17 cellular contexts compared by ENCODE assay signal in the genomic region with DNA sequence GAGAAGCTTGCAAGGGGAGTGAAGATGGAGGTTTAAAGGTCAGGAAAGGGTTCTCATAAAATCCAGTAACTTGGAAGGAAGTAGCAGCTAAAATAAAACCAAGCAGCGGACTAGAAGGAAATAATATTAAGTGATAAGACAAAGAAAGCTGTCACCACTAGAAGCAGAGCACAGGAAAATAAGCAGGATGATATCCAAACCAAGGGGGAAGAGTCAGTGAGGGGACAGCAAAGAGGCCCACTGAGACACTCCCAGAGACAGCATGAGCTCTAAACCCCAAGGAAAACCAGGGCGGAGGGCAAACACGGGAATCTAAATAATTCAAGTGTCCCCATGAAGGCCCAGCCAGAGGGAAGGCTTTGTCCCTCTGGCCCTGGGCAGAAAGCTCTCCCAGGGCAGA. TPM values are rescaled to one million over a fixed set of nuclear protein-coding genes. Genes with fewer than 3 reads are reported as not detected.
DNase-seq lines count a peak whose midpoint lies in the region; ATAC-seq and TF ChIP-seq lines count a peak whose summit lies in the region.
"Had no signal": no experiment of that assay in that cellular context is flagged by ENCODE, and none has a peak within 500 bp of the region (broad histone marks: within the 10 kb centered on the region; RNA-seq: fewer than 3 reads in every experiment).

No MANE protein-coding gene starts in this region.

- no peak for TF ChIP-seq EP300 in tibial nerve (IDR thresholded peaks at IDR 0.05)

- intact Hi-C loops in Panc1 (cut with micrococcal nuclease; ENCODE audit: unreplicated experiment) (no loop called here), left ventricle myocardium inferior (cut with micrococcal nuclease) (no loop called here)

- no peak overlapping the region for H3K4me3 Mint-ChIP-seq in nephron progenitor cell
- H3K4me3 Mint-ChIP-seq: CD14-positive monocyte, GM23338 had no signal

- peaks cover 2% of the 10 kb centered on the region for H3K27me3 Mint-ChIP-seq in nephron progenitor cell (ENCODE audit: low read depth, poor library complexity)

- peak overlapping the region; percentile 16 for H3K27ac Mint-ChIP-seq in nephron progenitor cell
- H3K27ac Mint-ChIP-seq: CD14-positive monocyte, GM23338 had no signal

- no peak overlapping the region for H3K27ac ChIP-seq in BLaER1
- H3K27ac ChIP-seq in Panc1 (ENCODE audit: low read length) = peak overlapping the region; percentile 19; the same call in 1 of the 2 replicates
- H3K27ac ChIP-seq in left ventricle myocardium inferior (replicated peaks) = peak overlapping the region; percentile 75
- no peak overlapping the region for H3K27ac ChIP-seq in brain microvascular endothelial cell
- no peak overlapping the region for H3K27ac ChIP-seq in tibial nerve
- H3K27ac ChIP-seq: HL-60 had no signal

- POLR2A ChIA-PET in Panc1 (lab: Charles Lee) = interaction anchor here (0.6 kb wide), 1 partner anchor 211 kb away, joined by 3 read pairs; no protein-coding TSS in a partner anchor

- DNase-seq in Panc1 (ENCODE audit: low read depth, low spot score) (no peak), left ventricle myocardium inferior (no peak), nephron progenitor cell (no peak), brain microvascular endothelial cell (no peak), NCI-H526 (lab: John Stamatoyannopoulos, UW) (no peak), tibial nerve (ENCODE audit: low spot score in 2 of 2) (no peak)
- no peak for DNase-seq in stimulated activated CD4-positive, alpha-beta T cell treated with anti-CD3 and anti-CD28 coated beads, Interleukin-2, amount 100 ng/mL, for 48 hours
- DNase-seq: NCI-H1436 treated with DMSO at 0.1 percent for 48 hours, NCI-H2081, NCI-H510A, NCI-H82 had no signal

- no peak for ATAC-seq in Panc1
- ATAC-seq: GM23338, HCT116, K562 had no signal

- peaks cover 21% of the 10 kb centered on the region for H3K36me3 Mint-ChIP-seq in nephron progenitor cell (ENCODE audit: low read depth)
- H3K36me3 Mint-ChIP-seq: CD14-positive monocyte had no signal

- CTCF ChIA-PET in Panc1 (lab: Charles Lee) = interaction anchor here (1.2 kb wide), 1 partner anchor 209 kb away, joined by 4 read pairs; no protein-coding TSS in a partner anchor

- H3K4me1 ChIP-seq in BLaER1 (peaks cover 10% of the 10 kb centered on the region), Panc1 (ENCODE audit: control insufficient read depth, insufficient read depth, low read length) (peaks cover 66% of the 10 kb centered on the region), left ventricle myocardium inferior (peaks cover 71% of the 10 kb centered on the region), tibial nerve (peaks cover 0 to 4% (median 0%) of the 10 kb centered on the region in 4 donors)

- no peaks in the 10 kb centered on the region for H3K36me3 ChIP-seq in BLaER1
- H3K36me3 ChIP-seq in Panc1 (ENCODE audit: control insufficient read depth, insufficient read depth, low read length) = no peaks in the 10 kb centered on the region
- H3K36me3 ChIP-seq in left ventricle myocardium inferior = no peaks in the 10 kb centered on the region
- H3K36me3 ChIP-seq in brain microvascular endothelial cell (replicated peaks) = no peaks in the 10 kb centered on the region
- H3K36me3 ChIP-seq in tibial nerve = no peaks in the 10 kb centered on the region

- H3K4me3 ChIP-seq in BLaER1 = no peak overlapping the region
- peak overlapping the region in 1 of 2 experiments; percentile 27; a peak in 1 of 4 replicates for H3K4me3 ChIP-seq in Panc1 (ENCODE audit: low read depth in 2 of 2, low read length in 2 of 2)
- peak overlapping the region; percentile 36 for H3K4me3 ChIP-seq in left ventricle myocardium inferior
- no peak overlapping the region for H3K4me3 ChIP-seq in brain microvascular endothelial cell (ENCODE audit: low read depth, low read length)
- H3K4me3 ChIP-seq in tibial nerve = no peak overlapping the region
- H3K4me3 ChIP-seq: GM23338, K562 had no signal

- BruUV-seq in Panc1 (replicated peaks; lab: Mats Ljungman, UMichigan) = no TSS peak

- H3K9me3 ChIP-seq in BLaER1 = no peaks in the 10 kb centered on the region
- no peaks in the 10 kb centered on the region for H3K9me3 ChIP-seq in Panc1 (ENCODE audit: control insufficient read depth, insufficient read depth, low read depth, low read length)
- H3K9me3 ChIP-seq in left ventricle myocardium inferior (replicated peaks) = no peaks in the 10 kb centered on the region
- no peaks in the 10 kb centered on the region for H3K9me3 ChIP-seq in tibial nerve

- peaks cover 43% of the 10 kb centered on the region for H3K4me1 Mint-ChIP-seq in nephron progenitor cell
- H3K4me1 Mint-ChIP-seq: CD14-positive monocyte had no signal

- in situ Hi-C loops in Panc1 (cut with HindIII; ENCODE audit: low pct_unique_long_range_greater_than_20kb, low sequenced_read_pairs) (no loop called here), brain microvascular endothelial cell (cut with HindIII; ENCODE audit: low pct_ligation_motif_present, low sequenced_read_pairs) (no loop called here)

- H3K9ac ChIP-seq in BLaER1 = no peak overlapping the region

- no peaks in the 10 kb centered on the region for H4K20me1 ChIP-seq in BLaER1

- H3K9me3 Mint-ChIP-seq in nephron progenitor cell = peaks cover 3% of the 10 kb centered on the region
- H3K9me3 Mint-ChIP-seq: GM23338 had no signal

- no peak for TF ChIP-seq POLR2A in tibial nerve (IDR thresholded peaks at IDR 0.05)

- 69 to 73% methylated on average over 3 of the region's 3 CpGs for WGBS in tibial nerve, 2 donors

- H3K27me3 ChIP-seq in BLaER1 = no peaks in the 10 kb centered on the region
- H3K27me3 ChIP-seq in Panc1 (ENCODE audit: control insufficient read depth, insufficient read depth, low read length) = no peaks in the 10 kb centered on the region
- H3K27me3 ChIP-seq in left ventricle myocardium inferior (ENCODE audit: low read depth) = no peaks in the 10 kb centered on the region
- H3K27me3 ChIP-seq in brain microvascular endothelial cell (replicated peaks) = no peaks in the 10 kb centered on the region
- peaks cover 0 to 4% of the 10 kb centered on the region in 2 donors for H3K27me3 ChIP-seq in tibial nerve

- H3K4me2 ChIP-seq in BLaER1 = peak overlapping the region; percentile 17; the same call in 1 of the 2 replicates
- H3K4me2 ChIP-seq: GM23338 had no signal

- TF ChIP-seq CTCF in Panc1 (IDR thresholded peaks at IDR 0.05) (no peak), left ventricle myocardium inferior (IDR thresholded peaks at IDR 0.05; ENCODE audit: borderline replicate concordance) (no peak), nephron progenitor cell (IDR thresholded peaks at IDR 0.05) (no peak), brain microvascular endothelial cell (IDR thresholded peaks at IDR 0.05; ENCODE audit: low read depth, low read length, missing control alignments) (no peak), tibial nerve (IDR thresholded peaks at IDR 0.05) (no peak)

RNA-seq across cellular contexts. Expression of gene PDE10A, which starts 13.9 kb away (rescaled TPM):
- 27.8 TPM for total RNA-seq in Panc1 (2021; ENCODE audit: unreplicated experiment)
- 10.5 TPM for polyA plus RNA-seq in Panc1 (2012; ENCODE audit: insufficient read length)
- total RNA-seq in left ventricle myocardium inferior = 12.2 TPM
- 10 to 100 TPM in 1 of 4 donors, 1 to 10 TPM in 3; 3.5 to 10.0 (median 6.2) TPM for total RNA-seq in tibial nerve
- polyA plus RNA-seq: CD14-positive monocyte, K562 had no signal

Comparison
In these comparisons a context has a peak if more than half of its experiments do, and no peak if none do; other contexts are left out.
1. H3K27ac ChIP-seq: peak in Panc1 (single experiment) and left ventricle myocardium inferior (single experiment); none in BLaER1 (single experiment), brain microvascular endothelial cell (single experiment) and tibial nerve (0 of 4).